22 cellular contexts compared by ENCODE assay signal in the genomic region with DNA sequence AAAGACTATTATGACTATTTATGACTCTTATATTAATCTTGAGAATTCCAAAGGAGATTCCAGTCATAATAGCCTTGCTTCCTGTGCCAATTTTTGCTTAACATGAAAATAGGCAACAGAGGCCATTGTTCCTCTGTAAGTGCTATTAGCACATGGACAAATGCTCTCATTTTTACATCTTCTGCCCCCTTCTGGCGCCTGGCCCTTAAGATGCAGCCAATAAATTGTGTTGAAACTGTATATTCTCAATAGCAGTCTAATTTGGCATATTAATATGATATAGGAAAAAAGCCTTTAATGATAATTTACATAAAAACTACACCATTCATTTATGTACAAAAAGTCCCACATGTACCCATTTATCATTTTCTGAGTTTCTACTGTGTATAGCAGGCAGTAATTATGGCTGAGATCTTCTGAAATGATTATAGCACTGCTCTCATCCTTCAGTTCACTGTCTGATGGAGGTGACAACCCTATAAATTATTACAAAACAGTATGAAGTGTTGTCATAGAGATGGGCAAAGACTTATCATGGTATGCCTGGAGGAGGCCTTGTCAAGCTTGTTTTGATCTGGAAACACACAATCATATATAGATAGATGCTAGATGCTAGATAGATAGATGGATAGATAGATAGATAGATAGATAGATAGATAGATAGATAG.
DNase-seq lines count a peak whose midpoint lies in the region; ATAC-seq and TF ChIP-seq lines count a peak whose summit lies in the region.
"Had no signal": no experiment of that assay in that cellular context is flagged by ENCODE, and none has a peak within 500 bp of the region (broad histone marks: within the 10 kb centered on the region; RNA-seq: fewer than 3 reads in every experiment).

No MANE protein-coding gene starts in this region.

- H3K9me3 Mint-ChIP-seq in T-cell, result peaks cover 5 to 18% (median 8%) of the 10 kb centered on the region in 3 donors

- CTCF ChIA-PET in A673 (lab: Charles Lee), result no interaction called here
- CTCF ChIA-PET in OCI-LY7 (lab: Charles Lee; ENCODE audit: unreplicated experiment), result no interaction called here
- CTCF ChIA-PET in T-cell (lab: Charles Lee), result no interaction called here

- peaks cover 8% of the 10 kb centered on the region for H3K4me1 ChIP-seq in A673 (ENCODE audit: insufficient read depth, low read length, poor library complexity, severe bottlenecking)
- no peaks in the 10 kb centered on the region for H3K4me1 ChIP-seq in OCI-LY7 (ENCODE audit: insufficient read depth, low read length, poor library complexity, severe bottlenecking)
- no peaks in the 10 kb centered on the region for H3K4me1 ChIP-seq in mucosa of descending colon (ENCODE audit: low read depth)
- H3K4me1 ChIP-seq: foreskin keratinocyte, Peyer's patch had no signal

- H2AFZ ChIP-seq in OCI-LY7 (ENCODE audit: low read length), result no peak overlapping the region

- BruUV-seq in A673 (replicated peaks; lab: Mats Ljungman, UMichigan), result no TSS peak
- no TSS peak for BruUV-seq in OCI-LY7 (replicated peaks; lab: Mats Ljungman, UMichigan)

- peak; percentile 45 for DNase-seq in A673 (ENCODE audit: low spot score)
- no peak for DNase-seq in OCI-LY7 (ENCODE audit: low spot score)
- peak; percentile 25 to 27 for DNase-seq in erythroblast (lab: John Stamatoyannopoulos, UW)
- no peak for DNase-seq in mucosa of descending colon
- DNase-seq in DMS153 treated with DMSO at 0.1 percent for 48 hours (lab: John Stamatoyannopoulos, UW; ENCODE audit: unreplicated experiment), result no peak
- DNase-seq in T-cell, result no peak
- DNase-seq: activated CD4-positive, alpha-beta T cell treated with anti-CD3 and anti-CD28 coated beads for 1 hour; activated naive CD8-positive, alpha-beta T cell treated with anti-CD3 and anti-CD28 coated beads, Interleukin-2, amount 10 ng/mL, durations not matched to agents 7 days and 5 days; cortex of kidney; DMS53; foreskin keratinocyte; naive B cell; NCI-H1092; NCI-H2081 treated with DMSO at 0.1 percent for 48 hours; NCI-H526 treated with DMSO at 0.1 percent for 48 hours; Peyer's patch; stimulated activated CD4-positive, alpha-beta T cell treated with anti-CD3 and anti-CD28 coated beads, Interleukin-4, amount 100 ng/mL, for 1 hour; T1000 had no signal

- H3K36me3 ChIP-seq in A673 (ENCODE audit: insufficient read depth, low read length, poor library complexity, severe bottlenecking) (no peaks in the 10 kb centered on the region), OCI-LY7 (ENCODE audit: insufficient read depth, low read length) (no peaks in the 10 kb centered on the region), mucosa of descending colon (ENCODE audit: low read depth) (no peaks in the 10 kb centered on the region)
- H3K36me3 ChIP-seq: Peyer's patch had no signal

- no peaks in the 10 kb centered on the region for H3K4me1 Mint-ChIP-seq in T-cell
- H3K4me1 Mint-ChIP-seq: activated naive CD8-positive, alpha-beta T cell treated with anti-CD3 and anti-CD28 coated beads, Interleukin-2, amount 10 ng/mL, durations not matched to agents 7 days and 5 days; CD14-positive monocyte; naive B cell had no signal

- no peaks in the 10 kb centered on the region for H3K27me3 Mint-ChIP-seq in T-cell
- H3K27me3 Mint-ChIP-seq: activated naive CD8-positive, alpha-beta T cell treated with anti-CD3 and anti-CD28 coated beads, Interleukin-2, amount 10 ng/mL, durations not matched to agents 7 days and 5 days; naive B cell had no signal

- H3K79me2 ChIP-seq in OCI-LY7 (ENCODE audit: insufficient read depth, low read depth, low read length), result no peaks in the 10 kb centered on the region

- no peak overlapping the region for H3K4me2 ChIP-seq in OCI-LY7 (ENCODE audit: low read length)

- ATAC-seq in mucosa of descending colon (no peak), HG03095 (IDR thresholded peaks at IDR 0.05; ENCODE audit: unreplicated experiment) (no peak), T-cell (replicated peaks in 1 of 4) (no peak)
- ATAC-seq: foreskin keratinocyte had no signal

- H3K27me3 ChIP-seq in A673 (replicated peaks; ENCODE audit: insufficient read depth, low read depth, low read length, poor library complexity), result no peaks in the 10 kb centered on the region
- H3K27me3 ChIP-seq: foreskin keratinocyte, Peyer's patch had no signal

- TF ChIP-seq CTCF in A673 (conservative IDR thresholded peaks at IDR 0.05; ENCODE audit: low read depth, low read length) (peak; percentile 52), GM12872 (IDR thresholded peaks at IDR 0.05; ENCODE audit: insufficient read depth, low read depth, low read length) (0 out of 3 replicates have a peak, but pooled peaks have one; percentile 14), OCI-LY7 (conservative IDR thresholded peaks at IDR 0.05; ENCODE audit: low read length) (0 out of 2 replicates have a peak, but pooled peaks have one; percentile 37), mucosa of descending colon (IDR thresholded peaks at IDR 0.05) (no peak)

- H3K27ac ChIP-seq in A673 (ENCODE audit: low read depth, low read length, poor library complexity, severe bottlenecking) (no peak overlapping the region), OCI-LY7 (ENCODE audit: low read depth, low read length, poor library complexity, severe bottlenecking) (no peak overlapping the region)
- H3K27ac ChIP-seq: foreskin keratinocyte, Peyer's patch, SK-N-MC had no signal

- H3K9me3 ChIP-seq in A673 (ENCODE audit: low read depth, low read length, poor library complexity, severe bottlenecking), result peaks cover 9% of the 10 kb centered on the region
- H3K9me3 ChIP-seq in OCI-LY7 (ENCODE audit: low read length), result no peaks in the 10 kb centered on the region
- no peaks in the 10 kb centered on the region for H3K9me3 ChIP-seq in mucosa of descending colon
- H3K9me3 ChIP-seq: Peyer's patch had no signal

- TF ChIP-seq POLR2A in erythroblast (IDR thresholded peaks at IDR 0.05; ENCODE audit: low read length), result no peak

- POLR2A ChIA-PET in A673 (lab: Charles Lee; ENCODE audit: low non-redundant PET) (no interaction called here), OCI-LY7 (lab: Charles Lee) (interaction anchor here (1.5 kb wide), 1 partner anchor 8 kb away, joined by 3 read pairs; no protein-coding TSS in a partner anchor), T-cell (lab: Charles Lee) (no interaction called here)

- no peaks in the 10 kb centered on the region for H3K9me2 ChIP-seq in OCI-LY7 (ENCODE audit: insufficient read depth, low read length)

- intact Hi-C loops in A673 (cut with micrococcal nuclease; ENCODE audit: unreplicated experiment), result loop anchor here (5.0 kb wide), 1 partner anchor 176 kb away; no protein-coding TSS in a partner anchor
- intact Hi-C loops in OCI-LY7 (cut with micrococcal nuclease; ENCODE audit: unreplicated experiment), result no loop called here
- intact Hi-C loops in mucosa of descending colon (cut with DNase I, micrococcal nuclease), result no loop called here

- H3K4me3 ChIP-seq in A673 (ENCODE audit: low read depth, low read length, poor library complexity, severe bottlenecking), result no peak overlapping the region
- no peak overlapping the region for H3K4me3 ChIP-seq in OCI-LY7 (ENCODE audit: low read depth, low read length, poor library complexity, severe bottlenecking)
- no peak overlapping the region for H3K4me3 ChIP-seq in mucosa of descending colon
- H3K4me3 ChIP-seq: Peyer's patch, SK-N-MC had no signal

- H3K4me3 Mint-ChIP-seq in T-cell, result no peak overlapping the region
- H3K4me3 Mint-ChIP-seq: activated naive CD8-positive, alpha-beta T cell treated with anti-CD3 and anti-CD28 coated beads, Interleukin-2, amount 10 ng/mL, durations not matched to agents 7 days and 5 days; CD14-positive monocyte; naive B cell had no signal

- no peaks in the 10 kb centered on the region for H3K36me3 Mint-ChIP-seq in T-cell
- H3K36me3 Mint-ChIP-seq: activated naive CD8-positive, alpha-beta T cell treated with anti-CD3 and anti-CD28 coated beads, Interleukin-2, amount 10 ng/mL, durations not matched to agents 7 days and 5 days; CD14-positive monocyte had no signal

- H4K20me1 ChIP-seq in OCI-LY7 (ENCODE audit: insufficient read depth, low read length), result no peaks in the 10 kb centered on the region

- no peak overlapping the region for H3K27ac Mint-ChIP-seq in T-cell
- H3K27ac Mint-ChIP-seq: activated naive CD8-positive, alpha-beta T cell treated with anti-CD3 and anti-CD28 coated beads, Interleukin-2, amount 10 ng/mL, durations not matched to agents 7 days and 5 days; CD14-positive monocyte; naive B cell had no signal

Comparison
In these comparisons a context has a peak if more than half of its experiments do, and no peak if none do; other contexts are left out.
1. DNase-seq: peak in A673 (single experiment) and erythroblast (2 of 2); none in OCI-LY7 (single experiment), mucosa of descending colon (0 of 3), DMS153 treated with DMSO at 0.1 percent for 48 hours (single experiment) and T-cell (0 of 34).